ENCODE assay signal across 14 cellular contexts in genomic region chr2:9010866-9011265, GRCh38. TPM values are rescaled to one million over a fixed set of nuclear protein-coding genes. Genes with fewer than 3 reads are reported as not detected.
DNase-seq lines count a peak whose midpoint lies in the region; ATAC-seq lines count a peak whose summit lies in the region.
"Had no signal": no experiment of that assay in that cellular context is flagged by ENCODE, and none has a peak within 500 bp of the region (broad histone marks: within the 10 kb centered on the region; RNA-seq: fewer than 3 reads in every experiment).

No MANE protein-coding gene starts in this region.

- H3K9me3 ChIP-seq in GM23248 (ENCODE audit: low read depth), result no peaks in the 10 kb centered on the region
- no peaks in the 10 kb centered on the region for H3K9me3 ChIP-seq in Karpas-422 (ENCODE audit: low read length)
- H3K9me3 ChIP-seq: BE2C had no signal

- no peak for ATAC-seq in HG02840 (IDR thresholded peaks at IDR 0.05; ENCODE audit: low FRiP score, unreplicated experiment)

- H3K27me3 ChIP-seq in ACC112 (ENCODE audit: insufficient read depth, low read length) (no peaks in the 10 kb centered on the region), GM23248 (replicated peaks; ENCODE audit: insufficient read depth) (no peaks in the 10 kb centered on the region), Karpas-422 (ENCODE audit: low read length) (no peaks in the 10 kb centered on the region)
- H3K27me3 ChIP-seq: BE2C had no signal

- no peaks in the 10 kb centered on the region for H3K79me2 ChIP-seq in ACC112 (ENCODE audit: control insufficient read depth, insufficient read depth, low read length, unreplicated experiment)
- no peaks in the 10 kb centered on the region for H3K79me2 ChIP-seq in GM23248 (ENCODE audit: insufficient read depth)
- no peaks in the 10 kb centered on the region for H3K79me2 ChIP-seq in Karpas-422 (ENCODE audit: low read length)

- H2AFZ ChIP-seq in ACC112 (ENCODE audit: low read length, unreplicated experiment) (no peak overlapping the region), GM23248 (no peak overlapping the region), Karpas-422 (ENCODE audit: low read length) (no peak overlapping the region)
- H2AFZ ChIP-seq: PC-9 had no signal

- H4K20me1 ChIP-seq in GM23248 (ENCODE audit: insufficient read depth) (no peaks in the 10 kb centered on the region), Karpas-422 (ENCODE audit: insufficient read depth, low read depth, low read length) (no peaks in the 10 kb centered on the region)

- H3K9me2 ChIP-seq in GM23248 (ENCODE audit: insufficient read depth) (no peaks in the 10 kb centered on the region), Karpas-422 (replicated peaks; ENCODE audit: insufficient read depth, low read length) (no peaks in the 10 kb centered on the region)

- H3K9ac ChIP-seq in GM23248 (no peak overlapping the region), Karpas-422 (ENCODE audit: low read length) (no peak overlapping the region)

- DNase-seq in GM23248 (peak; percentile 64), NCI-H345 (lab: John Stamatoyannopoulos, UW) (peak; percentile 49), dedifferentiated amniotic fluid mesenchymal stem cell (ENCODE audit: extremely low spot score) (peak; percentile 61), Karpas-422 (no peak), hypothalamus (lab: John Stamatoyannopoulos, UW) (no peak)
- no peak for DNase-seq in activated CD4-positive, alpha-beta T cell treated with anti-CD3 and anti-CD28 coated beads, Interleukin-2, amount 50 U/mL, for 48 hours
- DNase-seq: activated CD4-positive, CD25-positive, alpha-beta regulatory T cell treated with anti-CD3 and anti-CD28 coated beads, Interleukin-2, amount 50 U/mL, for 72 hours; activated T-cell treated with anti-CD3 and anti-CD28 coated beads for 4 hours; BE2C; glutamatergic neuron; PC-9; stimulated activated CD4-positive, alpha-beta T cell treated with anti-CD3 and anti-CD28 coated beads, Interleukin-1b, Interleukin-23, amount 100 ng/mL, for 48 hours had no signal

- in situ Hi-C loops in GM23248 (cut with MboI), result no loop called here

- H3K4me3 ChIP-seq in ACC112 (ENCODE audit: low read depth, low read length), result no peak overlapping the region
- H3K4me3 ChIP-seq in GM23248, result no peak overlapping the region
- no peak overlapping the region for H3K4me3 ChIP-seq in Karpas-422 (ENCODE audit: low read length)
- H3K4me3 ChIP-seq: PC-9 had no signal

- peaks cover 8% of the 10 kb centered on the region for H3K4me1 ChIP-seq in ACC112 (ENCODE audit: control insufficient read depth, insufficient read depth, low read length, unreplicated experiment)
- H3K4me1 ChIP-seq in GM23248 (ENCODE audit: insufficient read depth), result peaks cover 15% of the 10 kb centered on the region
- H3K4me1 ChIP-seq in Karpas-422 (ENCODE audit: low read length), result no peaks in the 10 kb centered on the region

- WGBS in GM23248 (ENCODE audit: low coverage in 1 of 2, low lambda C conversion rate in 2 of 2, missing lambda C conversion rate in 2 of 2), 2 experiments, result 87 to 96% methylated on average over 1 of the region's 1 CpG

- peaks cover 17% of the 10 kb centered on the region for H3F3A ChIP-seq in GM23248 (ENCODE audit: insufficient read depth)

- H3K36me3 ChIP-seq in ACC112 (ENCODE audit: insufficient read depth, low read length) (no peaks in the 10 kb centered on the region), GM23248 (ENCODE audit: low read depth) (no peaks in the 10 kb centered on the region), Karpas-422 (ENCODE audit: insufficient read depth, low read length) (no peaks in the 10 kb centered on the region)
- H3K36me3 ChIP-seq: BE2C had no signal

- H3K4me2 ChIP-seq in GM23248 (ENCODE audit: unreplicated experiment), result no peak overlapping the region
- no peak overlapping the region for H3K4me2 ChIP-seq in Karpas-422 (ENCODE audit: low read depth, low read length, poor library complexity, severe bottlenecking)
- H3K4me2 ChIP-seq: PC-9 had no signal

- peak overlapping the region; percentile 29; the same call in 1 of the 2 replicates for H3K27ac ChIP-seq in ACC112 (ENCODE audit: low read depth, low read length)
- no peak overlapping the region for H3K27ac ChIP-seq in GM23248
- no peak overlapping the region for H3K27ac ChIP-seq in Karpas-422 (ENCODE audit: low read length)
- H3K27ac ChIP-seq: PC-9 had no signal

RNA-seq across cellular contexts. Expression of gene MBOAT2, which starts 7.4 kb away (rescaled TPM):
- 87.4 and 116 TPM in 2 replicates for total RNA-seq in GM23248 (2014; rRNA removed; shearing (Covaris generic))
- polyA plus RNA-seq in GM23248 (2016; fragmentation: Nextera tagmentation; extraction: Ambion mirVana), result 103 and 107 TPM in 2 replicates
- total RNA-seq in Karpas-422 (2014; rRNA removed; shearing (Covaris generic); ENCODE audit: low replicate concordance), result not detected in 2 replicates

Comparison
In these comparisons a context has a peak if more than half of its experiments do, and no peak if none do; other contexts are left out.
1. DNase-seq: peak in GM23248 (single experiment), NCI-H345 (single experiment) and dedifferentiated amniotic fluid mesenchymal stem cell (single experiment); none in activated CD4-positive, alpha-beta T cell treated with anti-CD3 and anti-CD28 coated beads, Interleukin-2, amount 50 U/mL, for 48 hours (0 of 2), Karpas-422 (single experiment) and hypothalamus (0 of 51).
2. RNA of gene MBOAT2, which starts 7.4 kb away (total RNA-seq): 87.4 to 116 TPM in GM23248; not detected in Karpas-422; every median in the first group is over 10 times any median in the second.